In genomic region chr6:25010917-25011625, GRCh38 we compare ENCODE assay signal across 18 cellular contexts.
DNase-seq lines count a peak whose midpoint lies in the region; ATAC-seq and TF ChIP-seq lines count a peak whose summit lies in the region.
"Had no signal": no experiment of that assay in that cellular context is flagged by ENCODE, and none has a peak within 500 bp of the region (broad histone marks: within the 10 kb centered on the region; RNA-seq: fewer than 3 reads in every experiment).

No MANE protein-coding gene starts in this region.

- H3K4me1 Mint-ChIP-seq in chondrocyte (ENCODE audit: low read depth) (peaks cover 74% of the 10 kb centered on the region), osteocyte (ENCODE audit: unreplicated experiment) (peaks cover 79% of the 10 kb centered on the region)

- H3K36me3 Mint-ChIP-seq in chondrocyte (ENCODE audit: low read depth) (no peaks in the 10 kb centered on the region), osteocyte (ENCODE audit: unreplicated experiment) (no peaks in the 10 kb centered on the region)

- no peak for DNase-seq in DND-41
- DNase-seq in MG63: peak; percentile 43
- no peak for DNase-seq in chondrocyte (ENCODE audit: low spot score)
- no peak for DNase-seq in osteocyte (ENCODE audit: extremely low spot score, unreplicated experiment)
- DNase-seq in NCI-H1105 treated with DMSO at 0.1 percent for 48 hours (lab: John Stamatoyannopoulos, UW): no peak
- DNase-seq in HUDEP-2 (lab: John Stamatoyannopoulos, UW; ENCODE audit: unreplicated experiment in 76 of 76): no peak
- no peak for DNase-seq in mesendoderm
- DNase-seq: activated B cell treated with CpG ODN at 0.5 μM for 24 hours; C1 segment of cervical spinal cord; DMS 273 treated with DMSO at 0.1 percent for 48 hours; islet precursor cell; NCI-H1417; right cardiac atrium; Right ventricle myocardium superior; stimulated activated CD4-positive, alpha-beta T cell treated with anti-CD3 and anti-CD28 coated beads, Interleukin-2, amount 100 ng/mL, for 48 hours had no signal

- H3K27me3 ChIP-seq in DND-41 (ENCODE audit: insufficient read depth, low read length, poor library complexity): no peaks in the 10 kb centered on the region
- H3K27me3 ChIP-seq in MG63: no peaks in the 10 kb centered on the region
- H3K27me3 ChIP-seq in mesendoderm (ENCODE audit: insufficient read depth, low read length, poor library complexity): no peaks in the 10 kb centered on the region

- WGBS in mesendoderm (ENCODE audit: extremely low coverage, insufficient coverage, low lambda C conversion rate): no CpG with 5 or more reads among the region's 2 CpGs

- H3K9ac ChIP-seq in DND-41 (ENCODE audit: low read depth, low read length): no peak overlapping the region
- no peak overlapping the region for H3K9ac ChIP-seq in mesendoderm (ENCODE audit: low read length)

- H3K9me3 Mint-ChIP-seq in chondrocyte (ENCODE audit: low read depth) (no peaks in the 10 kb centered on the region), osteocyte (ENCODE audit: unreplicated experiment) (no peaks in the 10 kb centered on the region)
- H3K9me3 Mint-ChIP-seq: activated B cell treated with CpG ODN at 0.5 μM for 24 hours; dendritic cell treated with granulocyte-macrophage colony-stimulating factor and Interleukin-4, amounts not matched to agents 40 ng/mL and 50 ng/mL, for 4 days; T-helper 1 cell treated with Interleukin-12 subunit alpha and Interleukin-12 subunit beta and Interleukin-4 antibody, amounts not matched to agents 30 μg/mL and 1 μg/mL, for 36 hours had no signal

- H3K18ac ChIP-seq in mesendoderm (ENCODE audit: low read length): no peak overlapping the region

- ATAC-seq in DND-41 (ENCODE audit: insufficient read depth, low read depth): no peak
- ATAC-seq in HG03521 (IDR thresholded peaks at IDR 0.05; ENCODE audit: unreplicated experiment): no peak
- ATAC-seq: right cardiac atrium had no signal

- H3K27ac Mint-ChIP-seq in chondrocyte (ENCODE audit: unreplicated experiment) (peak overlapping the region; percentile 82), osteocyte (ENCODE audit: unreplicated experiment) (peak overlapping the region; percentile 85)
- H3K27ac Mint-ChIP-seq: activated B cell treated with CpG ODN at 0.5 μM for 24 hours had no signal

- H4K20me1 ChIP-seq in DND-41 (ENCODE audit: insufficient read depth, low read length): no peaks in the 10 kb centered on the region

- no peak overlapping the region for H2BK15ac ChIP-seq in mesendoderm (replicated peaks; ENCODE audit: low read depth)

- no peaks in the 10 kb centered on the region for H3K79me1 ChIP-seq in mesendoderm (ENCODE audit: low read length)

- H3K9me3 ChIP-seq in DND-41 (ENCODE audit: insufficient read depth, low read length, severe bottlenecking) (no peaks in the 10 kb centered on the region), MG63 (no peaks in the 10 kb centered on the region)

- no peak overlapping the region for H2AFZ ChIP-seq in DND-41 (ENCODE audit: low read depth, low read length)

- no peak overlapping the region for H2AK5ac ChIP-seq in mesendoderm (ENCODE audit: low read length)

- no peak overlapping the region for H3K56ac ChIP-seq in mesendoderm (ENCODE audit: low read length)

- H4K5ac ChIP-seq in mesendoderm (ENCODE audit: low read length): no peak overlapping the region

- H3K36me3 ChIP-seq in DND-41 (ENCODE audit: insufficient read depth, low read length): peaks cover 4% of the 10 kb centered on the region
- no peaks in the 10 kb centered on the region for H3K36me3 ChIP-seq in MG63
- H3K36me3 ChIP-seq in mesendoderm (ENCODE audit: control insufficient read depth, insufficient read depth, low read length): no peaks in the 10 kb centered on the region

- H3K4me3 ChIP-seq in DND-41 (ENCODE audit: low read depth in 1 of 2, low read length in 2 of 2) (no peak overlapping the region), MG63 (no peak overlapping the region), mesendoderm (ENCODE audit: low read length) (no peak overlapping the region)

- H3K4me3 Mint-ChIP-seq in chondrocyte (ENCODE audit: unreplicated experiment): no peak overlapping the region
- no peak overlapping the region for H3K4me3 Mint-ChIP-seq in osteocyte (ENCODE audit: unreplicated experiment)
- H3K4me3 Mint-ChIP-seq: activated B cell treated with CpG ODN at 0.5 μM for 24 hours; dendritic cell treated with granulocyte-macrophage colony-stimulating factor and Interleukin-4, amounts not matched to agents 40 ng/mL and 50 ng/mL, for 4 days; T-helper 1 cell treated with Interleukin-12 subunit alpha and Interleukin-12 subunit beta and Interleukin-4 antibody, amounts not matched to agents 30 μg/mL and 1 μg/mL, for 36 hours had no signal

- TF ChIP-seq CTCF in DND-41 (IDR thresholded peaks at IDR 0.05; ENCODE audit: borderline replicate concordance, extremely low read depth, low read length, poor library complexity, severe bottlenecking) (no peak), chondrocyte (IDR thresholded peaks at IDR 0.05) (no peak), osteocyte (IDR thresholded peaks at IDR 0.05) (no peak)

- H3K4me1 ChIP-seq in DND-41 (ENCODE audit: insufficient read depth, low read length): peaks cover 58% of the 10 kb centered on the region
- no peaks in the 10 kb centered on the region for H3K4me1 ChIP-seq in mesendoderm (ENCODE audit: control insufficient read depth, low read depth, low read length)

- peaks cover 26% of the 10 kb centered on the region for H3K79me2 ChIP-seq in DND-41 (ENCODE audit: insufficient read depth, low read length)
- no peaks in the 10 kb centered on the region for H3K79me2 ChIP-seq in mesendoderm (ENCODE audit: control insufficient read depth, insufficient read depth, low read length)

- no peak overlapping the region for H3K23ac ChIP-seq in mesendoderm (ENCODE audit: low read length)

- H2BK5ac ChIP-seq in mesendoderm (ENCODE audit: low read length): no peak overlapping the region

- H4K8ac ChIP-seq in mesendoderm (ENCODE audit: low read depth, low read length): no peak overlapping the region

- peak overlapping the region; percentile 54; the same call in 1 of the 2 replicates for H3K4me2 ChIP-seq in DND-41 (ENCODE audit: insufficient read depth, low read length)
- no peak overlapping the region for H3K4me2 ChIP-seq in mesendoderm (ENCODE audit: low read length)

- H2BK120ac ChIP-seq in mesendoderm (ENCODE audit: low read depth, low read length): no peak overlapping the region

- H3K27ac ChIP-seq in DND-41 (ENCODE audit: low read length): peak overlapping the region; percentile 84
- H3K27ac ChIP-seq in mesendoderm (ENCODE audit: low read depth, low read length): no peak overlapping the region

- H3K4ac ChIP-seq in mesendoderm (ENCODE audit: low read depth, low read length): no peak overlapping the region

- H3K27me3 Mint-ChIP-seq in chondrocyte (ENCODE audit: low read depth) (no peaks in the 10 kb centered on the region), osteocyte (ENCODE audit: unreplicated experiment) (no peaks in the 10 kb centered on the region)
- H3K27me3 Mint-ChIP-seq: activated B cell treated with CpG ODN at 0.5 μM for 24 hours; dendritic cell treated with granulocyte-macrophage colony-stimulating factor and Interleukin-4, amounts not matched to agents 40 ng/mL and 50 ng/mL, for 4 days had no signal
